27 cellular contexts compared by ENCODE assay signal in genomic region chr6:158406736-158407135, GRCh38.
"Had no signal": no experiment of that assay in that cellular context is flagged by ENCODE, and none has a peak within 500 bp of the region (broad histone marks: within the 10 kb centered on the region; RNA-seq: fewer than 3 reads in every experiment).

No MANE protein-coding gene starts in this region.

- H3K27ac Mint-ChIP-seq: immature natural killer cell; naive thymus-derived CD4-positive, alpha-beta T cell; stimulated activated memory B cell treated with anti-CD40 and anti-IgM and Interleukin-4, amounts not matched to agents 10 μg/mL and 1 μg/mL and 100 μg/mL, for 72 hours; stimulated activated naive CD8-positive, alpha-beta T cell treated with anti-CD3 and anti-CD28 coated beads, Interleukin-15, Interleukin-2, amounts not matched to agents 100 ng/mL and 50 ng/mL, for 24 hours had no signal

- H3K27me3 Mint-ChIP-seq: naive thymus-derived CD4-positive, alpha-beta T cell; stimulated activated memory B cell treated with anti-CD40 and anti-IgM and Interleukin-4, amounts not matched to agents 10 μg/mL and 1 μg/mL and 100 μg/mL, for 72 hours; stimulated activated naive CD8-positive, alpha-beta T cell treated with anti-CD3 and anti-CD28 coated beads, Interleukin-15, Interleukin-2, amounts not matched to agents 100 ng/mL and 50 ng/mL, for 24 hours had no signal

- H3K36me3 ChIP-seq: esophagus muscularis mucosa, gastroesophageal sphincter, left ventricle myocardium inferior, lower lobe of right lung, neutrophil, right lobe of liver, spleen had no signal

- H3K27ac ChIP-seq: epithelial cell of prostate, esophagus muscularis mucosa, gastroesophageal sphincter, left ventricle myocardium inferior, lower lobe of right lung, neutrophil, psoas muscle, right lobe of liver, spleen had no signal

- H3K36me3 Mint-ChIP-seq: immature natural killer cell had no signal

- H3K9me3 Mint-ChIP-seq: immature natural killer cell; naive thymus-derived CD4-positive, alpha-beta T cell; stimulated activated memory B cell treated with anti-CD40 and anti-IgM and Interleukin-4, amounts not matched to agents 10 μg/mL and 1 μg/mL and 100 μg/mL, for 72 hours; stimulated activated naive CD8-positive, alpha-beta T cell treated with anti-CD3 and anti-CD28 coated beads, Interleukin-15, Interleukin-2, amounts not matched to agents 100 ng/mL and 50 ng/mL, for 24 hours had no signal

- H3K4me3 ChIP-seq: esophagus muscularis mucosa, gastroesophageal sphincter, left ventricle myocardium inferior, lower lobe of right lung, psoas muscle, right lobe of liver, spleen had no signal

- FAIRE-seq: colon, endometrium, kidney had no signal

- ATAC-seq: gastroesophageal sphincter; left cardiac atrium; lower lobe of right lung; naive thymus-derived CD4-positive, alpha-beta T cell; psoas muscle; stimulated activated memory B cell treated with anti-CD40 and anti-IgM and Interleukin-4, amounts not matched to agents 10 μg/mL and 1 μg/mL and 100 μg/mL, for 72 hours had no signal

- H3K4me3 Mint-ChIP-seq: immature natural killer cell; naive thymus-derived CD4-positive, alpha-beta T cell; stimulated activated memory B cell treated with anti-CD40 and anti-IgM and Interleukin-4, amounts not matched to agents 10 μg/mL and 1 μg/mL and 100 μg/mL, for 72 hours; stimulated activated naive CD8-positive, alpha-beta T cell treated with anti-CD3 and anti-CD28 coated beads, Interleukin-15, Interleukin-2, amounts not matched to agents 100 ng/mL and 50 ng/mL, for 24 hours had no signal

- DNase-seq: cerebellar nuclear complex; effector memory CD4-positive, alpha-beta T cell; foreskin fibroblast; glutamatergic neuron; immature natural killer cell; kidney; left cardiac atrium; left ventricle myocardium inferior; lower lobe of right lung; mesenchymal stem cell; naive thymus-derived CD4-positive, alpha-beta T cell; psoas muscle; retina; right lobe of liver; spleen; stimulated activated CD4-positive, alpha-beta T cell treated with anti-CD3 and anti-CD28 coated beads, Interleukin-15, amount 100 ng/mL, for 24 hours; stimulated activated CD4-positive, alpha-beta T cell treated with anti-CD3 and anti-CD28 coated beads, Interleukin-1b, Interleukin-23, amount 100 ng/mL, for 48 hours; stimulated activated CD4-positive, alpha-beta T cell treated with anti-CD3 and anti-CD28 coated beads, Interleukin-4, amount 100 ng/mL, for 24 hours; trophoblast cell had no signal

- H3K27me3 ChIP-seq: esophagus muscularis mucosa, gastroesophageal sphincter, right lobe of liver, spleen had no signal

- H3K4me1 ChIP-seq: right lobe of liver had no signal

- H3K9me3 ChIP-seq: esophagus muscularis mucosa, gastroesophageal sphincter, left ventricle myocardium inferior, lower lobe of right lung, neutrophil, psoas muscle, right lobe of liver, spleen had no signal
